18 cellular contexts compared by ENCODE assay signal in the genomic region with DNA sequence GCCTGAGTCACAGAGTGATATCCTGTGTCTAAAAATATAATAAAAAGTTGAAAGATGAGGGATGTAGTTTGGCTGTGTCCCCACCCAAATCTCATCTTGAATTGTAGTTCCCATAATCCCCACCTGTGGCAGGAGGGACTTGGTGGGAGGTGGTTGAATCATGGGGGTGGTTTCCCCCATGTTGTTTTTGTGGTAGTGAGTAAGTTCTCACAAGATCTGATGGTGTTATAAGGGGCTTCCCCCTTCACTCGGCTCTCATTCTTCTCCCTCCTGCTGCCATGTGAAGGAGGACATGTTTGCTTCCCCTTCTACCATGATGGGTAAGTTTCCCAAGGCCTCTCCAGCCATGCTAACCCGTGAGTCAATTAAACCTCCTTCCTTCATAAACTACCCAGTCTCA.
"Had no signal": no experiment of that assay in that cellular context is flagged by ENCODE, and none has a peak within 500 bp of the region (broad histone marks: within the 10 kb centered on the region; RNA-seq: fewer than 3 reads in every experiment).

No MANE protein-coding gene starts in this region.

- H3K4me1 ChIP-seq: ascending aorta, colonic mucosa, SJSA1, upper lobe of right lung had no signal

- ATAC-seq: naive thymus-derived CD4-positive, alpha-beta T cell; stimulated activated memory B cell treated with anti-CD40 and anti-IgM and Interleukin-4, amounts not matched to agents 10 μg/mL and 1 μg/mL and 100 μg/mL, for 72 hours; upper lobe of right lung had no signal

- H3K27me3 ChIP-seq: ascending aorta, colonic mucosa, hepatocyte, upper lobe of right lung had no signal

- H3K27ac ChIP-seq: ascending aorta, colonic mucosa, epithelial cell of prostate, hepatocyte, neutrophil, SJSA1, upper lobe of right lung had no signal

- H3K36me3 ChIP-seq: ascending aorta, colonic mucosa, neutrophil, SJSA1, upper lobe of right lung had no signal

- DNase-seq: activated CD4-positive, alpha-beta memory T cell treated with anti-CD3 and anti-CD28 coated beads for 36 hours; colonic mucosa; endodermal cell; foreskin fibroblast; mesenchymal stem cell; naive thymus-derived CD4-positive, alpha-beta T cell; retina; stimulated activated CD4-positive, alpha-beta T cell treated with anti-CD3 and anti-CD28 coated beads, Interleukin-12 subunit alpha, Interleukin-12 subunit beta, amount 100 ng/mL, for 4 hours; upper lobe of right lung had no signal

- H3K9me3 ChIP-seq: ascending aorta, colonic mucosa, upper lobe of right lung had no signal

- H3K4me1 Mint-ChIP-seq: central memory CD8-positive, alpha-beta T cell; endodermal cell; naive thymus-derived CD4-positive, alpha-beta T cell; stimulated activated memory B cell treated with anti-CD40 and anti-IgM and Interleukin-4, amounts not matched to agents 10 μg/mL and 1 μg/mL and 100 μg/mL, for 72 hours had no signal

- H3K36me3 Mint-ChIP-seq: activated CD4-positive, alpha-beta memory T cell treated with anti-CD3 and anti-CD28 coated beads for 36 hours had no signal

- H3K4me3 Mint-ChIP-seq: activated CD4-positive, alpha-beta memory T cell treated with anti-CD3 and anti-CD28 coated beads for 36 hours; activated T-helper 1 cell treated with anti-CD3 and anti-CD28 coated beads, Interleukin-12 subunit alpha, Interleukin-12 subunit beta, Interleukin-2, Interleukin-4 antibody, amounts not matched to agents 30 ng/mL and 10 ng/mL and 1 ng/mL, durations not matched to agents 14 hours and 24 hours and 36 hours; central memory CD8-positive, alpha-beta T cell; endodermal cell; naive thymus-derived CD4-positive, alpha-beta T cell; stimulated activated memory B cell treated with anti-CD40 and anti-IgM and Interleukin-4, amounts not matched to agents 10 μg/mL and 1 μg/mL and 100 μg/mL, for 72 hours; T-helper 1 cell treated with Interleukin-12 subunit alpha and Interleukin-12 subunit beta and Interleukin-4 antibody, amounts not matched to agents 30 μg/mL and 1 μg/mL, for 36 hours had no signal

- H3K27ac Mint-ChIP-seq: activated CD4-positive, alpha-beta memory T cell treated with anti-CD3 and anti-CD28 coated beads for 36 hours; activated T-helper 1 cell treated with anti-CD3 and anti-CD28 coated beads, Interleukin-12 subunit alpha, Interleukin-12 subunit beta, Interleukin-2, Interleukin-4 antibody, amounts not matched to agents 30 ng/mL and 10 ng/mL and 1 ng/mL, durations not matched to agents 14 hours and 24 hours and 36 hours; endodermal cell; naive thymus-derived CD4-positive, alpha-beta T cell; stimulated activated memory B cell treated with anti-CD40 and anti-IgM and Interleukin-4, amounts not matched to agents 10 μg/mL and 1 μg/mL and 100 μg/mL, for 72 hours; T-helper 1 cell treated with Interleukin-12 subunit alpha and Interleukin-12 subunit beta and Interleukin-4 antibody, amounts not matched to agents 30 μg/mL and 1 μg/mL, for 36 hours had no signal

- H3K4me3 ChIP-seq: ascending aorta, colonic mucosa, hepatocyte, SJSA1, upper lobe of right lung had no signal
